In the genomic region with DNA sequence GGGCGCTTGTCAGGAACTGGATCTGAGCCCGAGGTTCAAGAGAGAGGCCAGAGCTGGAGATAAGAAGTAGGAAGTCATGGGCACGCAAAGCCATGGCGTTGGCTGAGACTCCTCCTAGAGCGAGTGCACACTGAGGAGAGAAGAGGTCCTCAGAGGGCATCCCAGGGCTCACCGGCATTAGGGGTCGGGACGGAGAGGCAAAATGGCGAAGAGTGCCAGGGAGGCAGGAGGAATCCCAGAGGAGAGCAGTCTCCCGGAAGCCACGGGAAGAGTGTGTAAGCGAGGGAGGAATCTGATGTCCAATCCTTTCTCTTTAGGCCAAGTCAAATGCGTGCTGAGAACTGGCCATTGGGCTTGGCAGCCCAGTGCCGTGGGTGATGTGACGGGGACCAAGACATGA, we compare ENCODE assay signal across 18 cellular contexts. TPM values are rescaled to one million over a fixed set of nuclear protein-coding genes. Genes with fewer than 3 reads are reported as not detected.
DNase-seq lines count a peak whose midpoint lies in the region; ATAC-seq and TF ChIP-seq lines count a peak whose summit lies in the region.
"Had no signal": no experiment of that assay in that cellular context is flagged by ENCODE, and none has a peak within 500 bp of the region (broad histone marks: within the 10 kb centered on the region; RNA-seq: fewer than 3 reads in every experiment).

No MANE protein-coding gene starts in this region.

- H3K27ac Mint-ChIP-seq in activated CD8-positive, alpha-beta T cell treated with anti-CD3 and anti-CD28 coated beads, Interleukin-2, amount 10 ng/mL, durations not matched to agents 7 days and 5 days = peak overlapping the region; percentile 13
- H3K27ac Mint-ChIP-seq in activated CD8-positive, alpha-beta T cell treated with anti-CD3 and anti-CD28 coated beads for 36 hours = no peak overlapping the region
- H3K27ac Mint-ChIP-seq in naive B cell = peak overlapping the region; percentile 40 to 100 (median 98)
- H3K27ac Mint-ChIP-seq: activated T-helper 1 cell treated with anti-CD3 and anti-CD28 coated beads, Interleukin-12 subunit alpha, Interleukin-12 subunit beta, Interleukin-2, Interleukin-4 antibody, amounts not matched to agents 30 ng/mL and 10 ng/mL and 1 ng/mL, durations not matched to agents 14 hours and 24 hours and 36 hours had no signal

- no peak for TF ChIP-seq EP300 in stomach (IDR thresholded peaks at IDR 0.05)
- no peak for TF ChIP-seq EP300 in tibial nerve (IDR thresholded peaks at IDR 0.05)

- WGBS in stomach, 5 donors = 66 to 82% (median 77%) methylated on average over 15 of the region's 15 CpGs
- 87 to 93% methylated on average over 15 of the region's 15 CpGs for WGBS in tibial nerve, 2 donors

- H3K36me3 Mint-ChIP-seq in activated CD8-positive, alpha-beta T cell treated with anti-CD3 and anti-CD28 coated beads, Interleukin-2, amount 10 ng/mL, durations not matched to agents 7 days and 5 days (ENCODE audit: low read depth) = no peaks in the 10 kb centered on the region
- H3K36me3 Mint-ChIP-seq in activated CD8-positive, alpha-beta T cell treated with anti-CD3 and anti-CD28 coated beads for 36 hours (ENCODE audit: low read depth) = no peaks in the 10 kb centered on the region
- no peaks in the 10 kb centered on the region for H3K36me3 Mint-ChIP-seq in naive B cell

- H3K4me1 ChIP-seq in duodenal mucosa (ENCODE audit: control insufficient read depth in 1 of 2, insufficient read depth in 2 of 2, low read length in 2 of 2) (peaks cover 10 to 14% of the 10 kb centered on the region in 2 donors), stomach (peaks cover 27 to 64% (median 35%) of the 10 kb centered on the region in 4 donors), tibial nerve (peaks cover 0 to 20% (median 6%) of the 10 kb centered on the region in 4 donors)

- TF ChIP-seq CTCF in activated CD8-positive, alpha-beta T cell treated with anti-CD3 and anti-CD28 coated beads for 36 hours (IDR thresholded peaks at IDR 0.05) = no peak
- TF ChIP-seq CTCF in stomach (IDR thresholded peaks at IDR 0.05) (no peak), tibial nerve (IDR thresholded peaks at IDR 0.05) (no peak)

- TF ChIP-seq POLR2A in stomach (IDR thresholded peaks at IDR 0.05) (no peak), tibial nerve (IDR thresholded peaks at IDR 0.05) (no peak)

- peaks cover 2% of the 10 kb centered on the region for H3K27me3 Mint-ChIP-seq in activated CD8-positive, alpha-beta T cell treated with anti-CD3 and anti-CD28 coated beads, Interleukin-2, amount 10 ng/mL, durations not matched to agents 7 days and 5 days (ENCODE audit: low read depth)
- H3K27me3 Mint-ChIP-seq in activated CD8-positive, alpha-beta T cell treated with anti-CD3 and anti-CD28 coated beads for 36 hours = no peaks in the 10 kb centered on the region
- no peaks in the 10 kb centered on the region for H3K27me3 Mint-ChIP-seq in naive B cell

- POLR2A ChIA-PET in activated CD8-positive, alpha-beta T cell treated with anti-CD3 and anti-CD28 coated beads, Interleukin-2, amount 10 ng/mL, durations not matched to agents 7 days and 5 days (lab: Charles Lee) = interaction anchor here (3.8 kb wide), 1 partner anchor 9 kb away, joined by 66 read pairs; no protein-coding TSS in a partner anchor
- POLR2A ChIA-PET in activated CD8-positive, alpha-beta T cell treated with anti-CD3 and anti-CD28 coated beads for 36 hours (lab: Charles Lee) = interaction anchor here (0.5 to 3.6 kb wide), 5 partner anchors 8 to 291 kb away, joined by 3 to 56 read pairs (median 7); a partner anchor contains a TSS

- H3K36me3 ChIP-seq in duodenal mucosa (ENCODE audit: control insufficient read depth in 1 of 2, insufficient read depth in 2 of 2, low read length in 2 of 2) = no peaks in the 10 kb centered on the region
- H3K36me3 ChIP-seq in stomach = no peaks in the 10 kb centered on the region
- H3K36me3 ChIP-seq in tibial nerve = no peaks in the 10 kb centered on the region
- H3K36me3 ChIP-seq: SJCRH30 had no signal

- H3K27ac ChIP-seq in duodenal mucosa (ENCODE audit: low read depth, low read length) = peak overlapping the region; percentile 39
- peak overlapping the region in 4 of 5 donors; percentile 72 to 87 (median 76) for H3K27ac ChIP-seq in stomach
- H3K27ac ChIP-seq in tibial nerve = no peak overlapping the region
- H3K27ac ChIP-seq: epithelial cell of prostate, GM23248, SJCRH30 had no signal

- H3K4me3 Mint-ChIP-seq in activated CD8-positive, alpha-beta T cell treated with anti-CD3 and anti-CD28 coated beads, Interleukin-2, amount 10 ng/mL, durations not matched to agents 7 days and 5 days = no peak overlapping the region
- H3K4me3 Mint-ChIP-seq in activated CD8-positive, alpha-beta T cell treated with anti-CD3 and anti-CD28 coated beads for 36 hours = no peak overlapping the region
- H3K4me3 Mint-ChIP-seq in naive B cell = peak overlapping the region in 4 of 8 donors; percentile 13 to 75 (median 48)
- H3K4me3 Mint-ChIP-seq: activated T-helper 1 cell treated with anti-CD3 and anti-CD28 coated beads, Interleukin-12 subunit alpha, Interleukin-12 subunit beta, Interleukin-2, Interleukin-4 antibody, amounts not matched to agents 30 ng/mL and 10 ng/mL and 1 ng/mL, durations not matched to agents 14 hours and 24 hours and 36 hours had no signal

- H3K9me3 ChIP-seq in duodenal mucosa (ENCODE audit: control insufficient read depth in 1 of 2, low read length in 2 of 2) (no peaks in the 10 kb centered on the region), stomach (no peaks in the 10 kb centered on the region), tibial nerve (peaks cover 0 to 1% (median 0%) of the 10 kb centered on the region in 4 donors)
- H3K9me3 ChIP-seq: SJCRH30 had no signal

- DNase-seq in activated CD8-positive, alpha-beta T cell treated with anti-CD3 and anti-CD28 coated beads, Interleukin-2, amount 10 ng/mL, durations not matched to agents 7 days and 5 days = no peak
- DNase-seq in activated CD8-positive, alpha-beta T cell treated with anti-CD3 and anti-CD28 coated beads for 36 hours = no peak
- DNase-seq in naive B cell (no peak), stomach (no peak), mucosa of gallbladder (ENCODE audit: low spot score) (no peak), tibial nerve (ENCODE audit: low spot score in 2 of 2) (no peak)
- no peak for DNase-seq in stimulated activated CD4-positive, alpha-beta T cell treated with anti-CD3 and anti-CD28 coated beads, Interleukin-4, amount 100 ng/mL, for 4 hours
- DNase-seq: activated CD4-positive, alpha-beta T cell treated with anti-CD3 and anti-CD28 coated beads, Interleukin-2, amount 50 U/mL, for 48 hours; GM23248; Kasumi-1; retina; SJCRH30; stimulated activated CD4-positive, alpha-beta T cell treated with anti-CD3 and anti-CD28 coated beads, Interleukin-2, amount 100 ng/mL, for 24 hours had no signal

- H3K4me3 ChIP-seq in duodenal mucosa (ENCODE audit: low read depth in 1 of 2, low read length in 2 of 2) = no peak overlapping the region
- no peak overlapping the region for H3K4me3 ChIP-seq in stomach
- no peak overlapping the region for H3K4me3 ChIP-seq in tibial nerve
- H3K4me3 ChIP-seq: GM23248, SJCRH30 had no signal

- peaks cover 33% of the 10 kb centered on the region for H3K4me1 Mint-ChIP-seq in activated CD8-positive, alpha-beta T cell treated with anti-CD3 and anti-CD28 coated beads, Interleukin-2, amount 10 ng/mL, durations not matched to agents 7 days and 5 days (ENCODE audit: low read depth)
- H3K4me1 Mint-ChIP-seq in activated CD8-positive, alpha-beta T cell treated with anti-CD3 and anti-CD28 coated beads for 36 hours (ENCODE audit: low read depth) = peaks cover 22% of the 10 kb centered on the region
- H3K4me1 Mint-ChIP-seq in naive B cell = peaks cover 5 to 19% (median 16%) of the 10 kb centered on the region in 3 donors

- no peak overlapping the region for H3K9ac ChIP-seq in duodenal mucosa (ENCODE audit: low read depth in 1 of 2, low read length in 2 of 2)
- H3K9ac ChIP-seq: GM23248 had no signal

- intact Hi-C loops in activated CD8-positive, alpha-beta T cell treated with anti-CD3 and anti-CD28 coated beads for 36 hours (cut with micrococcal nuclease) = loop anchor here (5.0 kb wide), 1 partner anchor 53 kb away; no protein-coding TSS in a partner anchor
- intact Hi-C loops in stomach (cut with DNase I; ENCODE audit: low total_unique reads) = no loop called here

- CTCF ChIA-PET in activated CD8-positive, alpha-beta T cell treated with anti-CD3 and anti-CD28 coated beads, Interleukin-2, amount 10 ng/mL, durations not matched to agents 7 days and 5 days (lab: Charles Lee) = interaction anchor here (0.8 to 4.6 kb wide), 6 partner anchors 9 to 300 kb away, joined by 3 to 117 read pairs (median 26); a partner anchor contains a TSS
- CTCF ChIA-PET in activated CD8-positive, alpha-beta T cell treated with anti-CD3 and anti-CD28 coated beads for 36 hours (lab: Charles Lee) = interaction anchor here (1.2 to 5.0 kb wide), 8 partner anchors 8 to 299 kb away, joined by 3 to 77 read pairs (median 24); no protein-coding TSS in a partner anchor

- H3K27me3 ChIP-seq in duodenal mucosa (ENCODE audit: control insufficient read depth in 1 of 2, insufficient read depth in 2 of 2, low read length in 2 of 2) (no peaks in the 10 kb centered on the region), stomach (no peaks in the 10 kb centered on the region), tibial nerve (no peaks in the 10 kb centered on the region)
- H3K27me3 ChIP-seq: SJCRH30 had no signal

- H3K9me3 Mint-ChIP-seq in activated CD8-positive, alpha-beta T cell treated with anti-CD3 and anti-CD28 coated beads, Interleukin-2, amount 10 ng/mL, durations not matched to agents 7 days and 5 days (ENCODE audit: insufficient read depth) = no peaks in the 10 kb centered on the region
- H3K9me3 Mint-ChIP-seq in activated CD8-positive, alpha-beta T cell treated with anti-CD3 and anti-CD28 coated beads for 36 hours = no peaks in the 10 kb centered on the region
- peaks cover 0 to 2% (median 0%) of the 10 kb centered on the region in 7 donors for H3K9me3 Mint-ChIP-seq in naive B cell
- H3K9me3 Mint-ChIP-seq: activated T-helper 1 cell treated with anti-CD3 and anti-CD28 coated beads, Interleukin-12 subunit alpha, Interleukin-12 subunit beta, Interleukin-2, Interleukin-4 antibody, amounts not matched to agents 30 ng/mL and 10 ng/mL and 1 ng/mL, durations not matched to agents 14 hours and 24 hours and 36 hours had no signal

- no peak for ATAC-seq in activated CD8-positive, alpha-beta T cell treated with anti-CD3 and anti-CD28 coated beads, Interleukin-2, amount 10 ng/mL, durations not matched to agents 7 days and 5 days
- ATAC-seq in activated CD8-positive, alpha-beta T cell treated with anti-CD3 and anti-CD28 coated beads for 36 hours = no peak
- ATAC-seq in naive B cell (ENCODE audit: low read depth in 2 of 2) = no peak

RNA-seq across cellular contexts. Expression of a gene that starts 24.0 kb away (rescaled TPM):
- under 1 TPM; 0.13 to 0.21 TPM for total RNA-seq in activated CD8-positive, alpha-beta T cell treated with anti-CD3 and anti-CD28 coated beads, Interleukin-2, amount 10 ng/mL, durations not matched to agents 7 days and 5 days
- total RNA-seq in activated CD8-positive, alpha-beta T cell treated with anti-CD3 and anti-CD28 coated beads for 36 hours = under 1 TPM; 0.16 to 0.38 TPM
- polyA plus RNA-seq in naive B cell (ENCODE audit: low read depth in 6 of 6) = not detected
- 10 to 100 TPM in 3 of 5 donors, 1 to 10 TPM in 2; 1.0 to 13.9 (median 10.3) TPM for total RNA-seq in stomach
- polyA plus RNA-seq in stomach = 10 to 100 TPM in 1 of 3 donors, 1 to 10 TPM in 2; 3.4 to 10.7 (median 8.2) TPM
- 25.1 TPM for total RNA-seq in mucosa of gallbladder
- total RNA-seq in tibial nerve = 1 to 10 TPM in 3 of 4 donors, under 1 TPM in 1; 0.22 to 2.1 (median 1.9) TPM
- total RNA-seq: GM23248 had no signal
- polyA plus RNA-seq: GM23248 had no signal

RNA-seq across cellular contexts. Expression of a gene that starts 31.2 kb away (rescaled TPM):
- total RNA-seq in activated CD8-positive, alpha-beta T cell treated with anti-CD3 and anti-CD28 coated beads, Interleukin-2, amount 10 ng/mL, durations not matched to agents 7 days and 5 days = under 1 TPM; 0.18 to 0.26 TPM
- total RNA-seq in activated CD8-positive, alpha-beta T cell treated with anti-CD3 and anti-CD28 coated beads for 36 hours = under 1 TPM; 0.38 to 0.83 TPM
- polyA plus RNA-seq in naive B cell (ENCODE audit: low read depth in 6 of 6) (not detected), stomach (1 to 10 TPM in 1 of 3 donors, under 1 TPM in 2; 0.50 to 2.7 (median 0.70) TPM)
- total RNA-seq in stomach (10 to 100 TPM in 1 of 5 donors, 1 to 10 TPM in 3, under 1 TPM in 1; 0.87 to 13.4 (median 5.2) TPM), mucosa of gallbladder (3.3 TPM), tibial nerve (under 1 TPM in 3 of 4 donors, not detected in 1; 0.22 to 0.78 (median 0.63) TPM)
- total RNA-seq: GM23248 had no signal
- polyA plus RNA-seq: GM23248 had no signal

RNA-seq across cellular contexts. Expression of a gene that starts 35.5 kb away (rescaled TPM):
- not detected for total RNA-seq in activated CD8-positive, alpha-beta T cell treated with anti-CD3 and anti-CD28 coated beads, Interleukin-2, amount 10 ng/mL, durations not matched to agents 7 days and 5 days
- total RNA-seq in activated CD8-positive, alpha-beta T cell treated with anti-CD3 and anti-CD28 coated beads for 36 hours = not detected
- 1 to 10 TPM in 5 of 6 donors, under 1 TPM in 1; 0.99 to 6.8 (median 4.1) TPM for polyA plus RNA-seq in naive B cell (ENCODE audit: low read depth in 6 of 6)
- not detected for total RNA-seq in stomach
- polyA plus RNA-seq in stomach = not detected
- not detected for total RNA-seq in mucosa of gallbladder
- not detected for total RNA-seq in tibial nerve
- total RNA-seq: A172; activated T-helper 1 cell treated with anti-CD3 and anti-CD28 coated beads, Interleukin-12 subunit alpha, Interleukin-12 subunit beta, Interleukin-2, Interleukin-4 antibody, amounts not matched to agents 30 ng/mL and 10 ng/mL and 1 ng/mL, durations not matched to agents 14 hours and 24 hours and 36 hours; GM23248; kidney; SJCRH30 had no signal
- polyA plus RNA-seq: GM23248 had no signal

Comparison
In these comparisons a context has a peak if more than half of its experiments do, and no peak if none do; other contexts are left out.
1. H3K27ac ChIP-seq: peak in duodenal mucosa (single experiment) and stomach (4 of 5); none in tibial nerve (0 of 4).